Comparison of ENCODE assay signal across 9 cellular contexts in genomic region chr9:131624636-131625241, GRCh38.
DNase-seq lines count a peak whose midpoint lies in the region; ATAC-seq and TF ChIP-seq lines count a peak whose summit lies in the region.
"Had no signal": no experiment of that assay in that cellular context is flagged by ENCODE, and none has a peak within 500 bp of the region (broad histone marks: within the 10 kb centered on the region; RNA-seq: fewer than 3 reads in every experiment).

No MANE protein-coding gene starts in this region.

- H3K4me3 Mint-ChIP-seq in CD8-positive, alpha-beta memory T cell, result peak overlapping the region in 3 of 7 donors; percentile 45 to 76 (median 69)
- peak overlapping the region in 1 of 3 experiments; percentile 23 for H3K4me3 Mint-ChIP-seq in nephron

- no peak for TF ChIP-seq EP300 in ovary (IDR thresholded peaks at IDR 0.05)

- H3K9me3 Mint-ChIP-seq in CD8-positive, alpha-beta memory T cell, result no peaks in the 10 kb centered on the region
- no peaks in the 10 kb centered on the region for H3K9me3 Mint-ChIP-seq in nephron

- ATAC-seq in GM18909 (IDR thresholded peaks at IDR 0.05; ENCODE audit: poor library complexity, unreplicated experiment) (no peak), GM21737 (IDR thresholded peaks at IDR 0.05; ENCODE audit: unreplicated experiment) (no peak)

- intact Hi-C loops in ovary (cut with DNase I), result no loop called here

- TF ChIP-seq CTCF in NB4 (IDR thresholded peaks at IDR 0.05; ENCODE audit: low read depth, low read length) (no peak), nephron (IDR thresholded peaks at IDR 0.05; ENCODE audit: unreplicated experiment in 3 of 3) (no peak), ovary (IDR thresholded peaks at IDR 0.05) (no peak)

- H3K36me3 ChIP-seq in CD8-positive, alpha-beta memory T cell (ENCODE audit: insufficient read depth, low read length), result peaks cover 31% of the 10 kb centered on the region
- no peaks in the 10 kb centered on the region for H3K36me3 ChIP-seq in ovary

- peaks cover 40% of the 10 kb centered on the region for H3K4me1 ChIP-seq in CD8-positive, alpha-beta memory T cell (ENCODE audit: insufficient read depth, low read length)
- no peaks in the 10 kb centered on the region for H3K4me1 ChIP-seq in ovary (ENCODE audit: insufficient read depth)

- CTCF ChIA-PET in CD8-positive, alpha-beta memory T cell (lab: Charles Lee), result interaction anchor here (1.0 to 2.0 kb wide), 9 partner anchors 14 to 122 kb away, joined by 3 to 6 read pairs (median 3); no protein-coding TSS in a partner anchor

- peaks cover 0 to 1% of the 10 kb centered on the region in 2 donors for H3K27me3 Mint-ChIP-seq in CD8-positive, alpha-beta memory T cell
- H3K27me3 Mint-ChIP-seq in nephron (ENCODE audit: low read depth), result peaks cover 3% of the 10 kb centered on the region

- 84 to 88% (median 84%) methylated on average over 11 of the region's 11 CpGs for WGBS in ovary, 3 donors

- no peaks in the 10 kb centered on the region for H3K27me3 ChIP-seq in CD8-positive, alpha-beta memory T cell (ENCODE audit: insufficient read depth, low read length, poor library complexity, severe bottlenecking)
- no peaks in the 10 kb centered on the region for H3K27me3 ChIP-seq in ovary

- peak overlapping the region; percentile 2 for H3K27ac ChIP-seq in CD8-positive, alpha-beta memory T cell (ENCODE audit: low read depth, low read length)
- H3K27ac ChIP-seq in ovary, result no peak overlapping the region

- no peak for TF ChIP-seq POLR2A in NB4 (IDR thresholded peaks at IDR 0.05; ENCODE audit: extremely low read depth, insufficient read length)
- no peak for TF ChIP-seq POLR2A in ovary (IDR thresholded peaks at IDR 0.05)

- POLR2A ChIA-PET in CD8-positive, alpha-beta memory T cell (lab: Charles Lee), result no interaction called here

- H3K4me1 Mint-ChIP-seq in CD8-positive, alpha-beta memory T cell, result peaks cover 53 to 69% (median 60%) of the 10 kb centered on the region in 3 donors
- H3K4me1 Mint-ChIP-seq in nephron, result peaks cover 45% of the 10 kb centered on the region

- DNase-seq in CD8-positive, alpha-beta memory T cell, result no peak
- DNase-seq in NB4 (ENCODE audit: low read depth), result peak; percentile 34
- DNase-seq in cerebellar cortex (ENCODE audit: low spot score), result peak; percentile 92
- DNase-seq in AG08396 (ENCODE audit: low spot score), result no peak
- DNase-seq in ovary, result no peak
- DNase-seq: activated CD4-positive, alpha-beta T cell treated with anti-CD3 and anti-CD28 coated beads for 1 hour had no signal

- H3K36me3 Mint-ChIP-seq in CD8-positive, alpha-beta memory T cell, result peaks cover 4 to 83% (median 9%) of the 10 kb centered on the region in 3 donors
- peaks cover 47% of the 10 kb centered on the region for H3K36me3 Mint-ChIP-seq in nephron (ENCODE audit: low read depth)

- H3K4me3 ChIP-seq in CD8-positive, alpha-beta memory T cell (ENCODE audit: low read length), result no peak overlapping the region
- H3K4me3 ChIP-seq in NB4 (ENCODE audit: low read depth, low read length) (no peak overlapping the region), ovary (no peak overlapping the region)

- peak overlapping the region; percentile 87 to 99 (median 95) for H3K27ac Mint-ChIP-seq in CD8-positive, alpha-beta memory T cell
- peak overlapping the region; percentile 66 to 81 (median 69) for H3K27ac Mint-ChIP-seq in nephron

- no peaks in the 10 kb centered on the region for H3K9me3 ChIP-seq in CD8-positive, alpha-beta memory T cell (ENCODE audit: low read length)
- no peaks in the 10 kb centered on the region for H3K9me3 ChIP-seq in ovary

Comparison
In these comparisons a context has a peak if more than half of its experiments do, and no peak if none do; other contexts are left out.
1. DNase-seq: peak in NB4 (single experiment) and cerebellar cortex (single experiment); none in CD8-positive, alpha-beta memory T cell (0 of 5), AG08396 (single experiment) and ovary (0 of 5).